In the genomic region with DNA sequence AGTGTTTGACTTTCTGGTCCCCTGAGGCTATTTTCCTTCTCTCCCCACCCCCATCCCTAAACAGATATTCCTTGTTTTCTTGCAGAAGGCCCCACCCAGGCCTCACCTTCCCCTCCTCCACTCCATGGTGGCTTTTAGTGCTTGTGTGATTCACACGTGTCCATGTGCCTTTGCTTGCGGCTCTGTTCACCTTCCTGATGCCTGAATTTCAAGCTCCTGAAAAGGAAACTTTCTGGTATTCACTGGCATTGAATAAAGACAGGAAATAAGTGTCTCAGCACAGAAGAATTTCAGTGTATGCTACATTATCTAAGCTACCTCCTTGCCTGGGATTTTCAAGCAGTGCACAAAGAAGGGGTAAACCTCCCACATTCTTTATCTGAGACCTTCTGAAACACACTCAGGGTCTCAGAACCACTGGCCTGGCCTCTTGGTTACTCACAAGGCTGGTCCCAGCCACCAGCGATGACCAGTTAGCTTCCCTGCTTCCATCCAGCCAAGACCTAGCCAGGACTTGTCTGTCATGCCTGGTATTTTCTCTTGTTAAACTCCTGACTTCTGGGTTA, we compare ENCODE assay signal across 9 cellular contexts. TPM values are rescaled to one million over a fixed set of nuclear protein-coding genes. Genes with fewer than 3 reads are reported as not detected.
DNase-seq lines count a peak whose midpoint lies in the region; ATAC-seq, FAIRE-seq and TF ChIP-seq lines count a peak whose summit lies in the region.
"Had no signal": no experiment of that assay in that cellular context is flagged by ENCODE, and none has a peak within 500 bp of the region (broad histone marks: within the 10 kb centered on the region; RNA-seq: fewer than 3 reads in every experiment).

No MANE protein-coding gene starts in this region.

- H3K4me3 ChIP-seq in epithelial cell of proximal tubule (ENCODE audit: low read depth, low read length), result no peak overlapping the region
- no peak overlapping the region for H3K4me3 ChIP-seq in neuronal stem cell (ENCODE audit: low read length in 2 of 2)

- H3K23ac ChIP-seq in neuronal stem cell (ENCODE audit: low read depth, low read length, poor library complexity), result no peak overlapping the region

- H3K27me3 Mint-ChIP-seq in Calu3 (ENCODE audit: unreplicated experiment), result no peaks in the 10 kb centered on the region
- no peaks in the 10 kb centered on the region for H3K27me3 Mint-ChIP-seq in stimulated activated naive CD8-positive, alpha-beta T cell treated with anti-CD3 and anti-CD28 coated beads, Interleukin-15, amount 100 ng/mL, for 72 hours

- peak overlapping the region; percentile 98 for H3K27ac Mint-ChIP-seq in Calu3 (ENCODE audit: unreplicated experiment)
- no peak overlapping the region for H3K27ac Mint-ChIP-seq in stimulated activated naive CD8-positive, alpha-beta T cell treated with anti-CD3 and anti-CD28 coated beads, Interleukin-15, amount 100 ng/mL, for 72 hours

- no CpG with 5 or more reads among the region's 3 CpGs for WGBS in neuronal stem cell (ENCODE audit: extremely low coverage in 2 of 2, insufficient read length in 2 of 2, insufficient replicate concordance in 1 of 2), 2 donors

- no peak overlapping the region for H2BK15ac ChIP-seq in neuronal stem cell (ENCODE audit: low read length)

- no peak overlapping the region for H3K14ac ChIP-seq in neuronal stem cell (ENCODE audit: low read length)

- no peaks in the 10 kb centered on the region for H3K36me3 ChIP-seq in neuronal stem cell (replicated peaks in 1 of 2; ENCODE audit: control insufficient read depth in 2 of 2, insufficient read depth in 2 of 2, low read length in 2 of 2)

- H2AK5ac ChIP-seq in neuronal stem cell (ENCODE audit: low read depth, low read length), result no peak overlapping the region

- H2BK120ac ChIP-seq in neuronal stem cell (ENCODE audit: low read depth, low read length), result no peak overlapping the region

- BruUV-seq in Calu3 (replicated peaks; lab: Mats Ljungman, UMichigan), result no TSS peak

- FAIRE-seq in frontal cortex (lab: Jason Lieb, UNC), result no peak

- peak overlapping the region; percentile 81 for H2AFZ ChIP-seq in neuronal stem cell (ENCODE audit: low read length)

- peak overlapping the region; percentile 35 for H3K27ac ChIP-seq in neuronal stem cell (replicated peaks; ENCODE audit: low read length)

- CTCF ChIA-PET in Calu3 (lab: Charles Lee), result interaction anchor here (0.6 to 1.8 kb wide), 9 partner anchors 11 to 76 kb away, joined by 3 to 14 read pairs (median 4); no protein-coding TSS in a partner anchor

- peak overlapping the region; percentile 60 for H3K4me3 Mint-ChIP-seq in Calu3 (ENCODE audit: low read depth, unreplicated experiment)
- no peak overlapping the region for H3K4me3 Mint-ChIP-seq in stimulated activated naive CD8-positive, alpha-beta T cell treated with anti-CD3 and anti-CD28 coated beads, Interleukin-15, amount 100 ng/mL, for 72 hours

- peak; percentile 91 for DNase-seq in Calu3
- DNase-seq in OCI-M2 (lab: John Stamatoyannopoulos, UW; ENCODE audit: unreplicated experiment), result peak; percentile 47
- peak; percentile 74 for DNase-seq in epithelial cell of proximal tubule (ENCODE audit: low read depth)
- DNase-seq in neuronal stem cell (ENCODE audit: low spot score), result no peak
- DNase-seq in activated gamma-delta T cell treated with Interleukin-2 at 50 U/mL for 16 hours, result no peak
- no peak for DNase-seq in stimulated activated naive CD8-positive, alpha-beta T cell treated with anti-CD3 and anti-CD28 coated beads, Interleukin-15, amount 100 ng/mL, for 72 hours
- no peak for DNase-seq in frontal cortex (ENCODE audit: low spot score in 2 of 2)
- no peak for DNase-seq in cortex of kidney (lab: John Stamatoyannopoulos, UW)
- DNase-seq: stimulated activated CD8-positive, alpha-beta memory T cell treated with anti-CD3 and anti-CD28 coated beads, Interleukin-4, amount 100 ng/mL, for 48 hours had no signal

- H3K36me3 Mint-ChIP-seq in Calu3 (ENCODE audit: insufficient read depth, unreplicated experiment), result peaks cover 21% of the 10 kb centered on the region

- H3K9me3 Mint-ChIP-seq in Calu3 (ENCODE audit: low read depth, unreplicated experiment), result no peaks in the 10 kb centered on the region
- H3K9me3 Mint-ChIP-seq in stimulated activated naive CD8-positive, alpha-beta T cell treated with anti-CD3 and anti-CD28 coated beads, Interleukin-15, amount 100 ng/mL, for 72 hours, result no peaks in the 10 kb centered on the region

- no peaks in the 10 kb centered on the region for H3K27me3 ChIP-seq in neuronal stem cell (ENCODE audit: control insufficient read depth in 3 of 3, insufficient read depth in 3 of 3, low read depth in 1 of 3, low read length in 3 of 3)

- H3K4me1 Mint-ChIP-seq in Calu3 (ENCODE audit: low read depth, unreplicated experiment), result peaks cover 27% of the 10 kb centered on the region
- H3K4me1 Mint-ChIP-seq in stimulated activated naive CD8-positive, alpha-beta T cell treated with anti-CD3 and anti-CD28 coated beads, Interleukin-15, amount 100 ng/mL, for 72 hours, result no peaks in the 10 kb centered on the region

- intact Hi-C loops in Calu3 (cut with micrococcal nuclease; ENCODE audit: unreplicated experiment), result loop anchor here (5.0 kb wide), 1 partner anchor 37 kb away; no protein-coding TSS in a partner anchor

- H3K4me2 ChIP-seq in neuronal stem cell (ENCODE audit: insufficient read depth, low read length, poor library complexity, severe bottlenecking), result no peak overlapping the region

- no peak overlapping the region for H4K91ac ChIP-seq in neuronal stem cell (ENCODE audit: low read depth, low read length, poor library complexity)

- H2BK5ac ChIP-seq in neuronal stem cell (ENCODE audit: low read length), result no peak overlapping the region

- no peak overlapping the region for H3K4ac ChIP-seq in neuronal stem cell (ENCODE audit: low read length)

- TF ChIP-seq CTCF in Calu3 (IDR thresholded peaks at IDR 0.05; ENCODE audit: unreplicated experiment) (no peak), epithelial cell of proximal tubule (conservative IDR thresholded peaks at IDR 0.05; ENCODE audit: low read depth, low read length) (no peak)

- no peak overlapping the region for H2BK12ac ChIP-seq in neuronal stem cell (ENCODE audit: low read length)

- H4K8ac ChIP-seq in neuronal stem cell (ENCODE audit: low read depth, low read length), result no peak overlapping the region

- no peak overlapping the region for H3K9ac ChIP-seq in neuronal stem cell (ENCODE audit: low read depth, low read length, poor library complexity)

- peaks cover 14 to 18% of the 10 kb centered on the region in 2 donors for H3K4me1 ChIP-seq in neuronal stem cell (ENCODE audit: control insufficient read depth in 2 of 2, insufficient read depth in 1 of 2, low read depth in 1 of 2, low read length in 2 of 2)

- ATAC-seq in stimulated activated naive CD8-positive, alpha-beta T cell treated with anti-CD3 and anti-CD28 coated beads, Interleukin-15, amount 100 ng/mL, for 72 hours, result no peak

- no peaks in the 10 kb centered on the region for H3K9me3 ChIP-seq in neuronal stem cell (replicated peaks in 1 of 2; ENCODE audit: control insufficient read depth in 2 of 2, insufficient read depth in 1 of 2, low read depth in 1 of 2, low read length in 2 of 2)

- H3K79me1 ChIP-seq in neuronal stem cell (ENCODE audit: low read depth, low read length), result no peaks in the 10 kb centered on the region

- H3K18ac ChIP-seq in neuronal stem cell (ENCODE audit: low read length), result no peak overlapping the region

RNA-seq across cellular contexts. Expression of a gene that starts 17.2 kb away (rescaled TPM):
- total RNA-seq in Calu3 (2022) (103 and 115 TPM in 2 replicates), epithelial cell of proximal tubule (58.7 and 88.1 TPM in 2 replicates), frontal cortex (73.8 TPM)
- 114 TPM for polyA plus RNA-seq in neuronal stem cell (2013, experiment 1 of 2)
- 116 TPM for polyA plus RNA-seq in neuronal stem cell (2013, experiment 2 of 2)

Comparison
In these comparisons a context has a peak if more than half of its experiments do, and no peak if none do; other contexts are left out.
1. DNase-seq: peak in Calu3 (single experiment), OCI-M2 (single experiment) and epithelial cell of proximal tubule (single experiment); none in neuronal stem cell (single experiment), activated gamma-delta T cell treated with Interleukin-2 at 50 U/mL for 16 hours (single experiment), stimulated activated naive CD8-positive, alpha-beta T cell treated with anti-CD3 and anti-CD28 coated beads, Interleukin-15, amount 100 ng/mL, for 72 hours (0 of 2), frontal cortex (0 of 2) and cortex of kidney (single experiment).